ENCODE assay signal across 1 cellular context in genomic region chr1:197222780-197223179, GRCh38.
TF ChIP-seq lines count a peak whose summit lies in the region.

No MANE protein-coding gene starts in this region.

TF ChIP-seq in K562, 482 proteins besides CTCF, POLR2A, EP300 and RAD21:
- TF ChIP-seq CTCFL (IDR thresholded peaks at IDR 0.05; ENCODE audit: borderline replicate concordance, insufficient read depth, low read depth, low read length, poor library complexity, severe bottlenecking) = no peak
- no peak for TF ChIP-seq RNF219 (CRISPR knock-in tag; IDR thresholded peaks at IDR 0.05)
- TF ChIP-seq NBN (IDR thresholded peaks at IDR 0.05; ENCODE audit: low read depth) = no peak
